Comparison of ENCODE assay signal across 10 cellular contexts in genomic region chr9:35746583-35746982, GRCh38. TPM values are rescaled to one million over a fixed set of nuclear protein-coding genes. Genes with fewer than 3 reads are reported as not detected.
A peak's percentile ranks its signal among the peaks of the same experiment; 100 is the strongest.
DNase-seq lines count a peak whose midpoint lies in the region; ATAC-seq and TF ChIP-seq lines count a peak whose summit lies in the region.
"Had no signal": no experiment of that assay in that cellular context is flagged by ENCODE, and none has a peak within 500 bp of the region (broad histone marks: within the 10 kb centered on the region; RNA-seq: fewer than 3 reads in every experiment).

No MANE protein-coding gene starts in this region.

- H3K36me3 Mint-ChIP-seq in activated T-cell treated with anti-CD3 and anti-CD28 coated beads, Interleukin-2, amount 50 U/mL, for 4 hours (ENCODE audit: insufficient read depth): peaks cover 23% of the 10 kb centered on the region
- peaks cover 19% of the 10 kb centered on the region for H3K36me3 Mint-ChIP-seq in activated naive CD8-positive, alpha-beta T cell treated with anti-CD3 and anti-CD28 coated beads, Interleukin-2, amount 10 ng/mL, durations not matched to agents 7 days and 5 days

- H3K4me1 ChIP-seq in left lung: peaks cover 28 to 68% of the 10 kb centered on the region in 2 donors
- peaks cover 0 to 56% (median 49%) of the 10 kb centered on the region in 4 donors for H3K4me1 ChIP-seq in tibial artery

- intact Hi-C loops in left lung (cut with DNase I): no loop called here
- intact Hi-C loops in tibial artery (cut with DNase I; ENCODE audit: low total_unique reads): loop anchor here (10.0 kb wide), 1 partner anchor 68 kb away; the partner anchor contains the start of genes HINT2 and SPAG8

- TF ChIP-seq CTCF in left lung (IDR thresholded peaks at IDR 0.05) (no peak), tibial artery (IDR thresholded peaks at IDR 0.05) (no peak)

- H3K27ac Mint-ChIP-seq in activated naive CD8-positive, alpha-beta T cell treated with anti-CD3 and anti-CD28 coated beads, Interleukin-2, amount 10 ng/mL, durations not matched to agents 7 days and 5 days: no peak overlapping the region

- POLR2A ChIA-PET in activated naive CD8-positive, alpha-beta T cell treated with anti-CD3 and anti-CD28 coated beads, Interleukin-2, amount 10 ng/mL, durations not matched to agents 7 days and 5 days (lab: Charles Lee): interaction anchor here (1.8 kb wide), 1 partner anchor 14 kb away, joined by 4 read pairs; the partner anchor contains the start of genes CREB3 and TLN1

- H3K27ac ChIP-seq in left lung: peak overlapping the region in 1 of 2 donors; percentile 16
- H3K27ac ChIP-seq in tibial artery: peak overlapping the region; percentile 9 to 91

- H3K9me3 ChIP-seq in left lung: no peaks in the 10 kb centered on the region
- H3K9me3 ChIP-seq in tibial artery: no peaks in the 10 kb centered on the region

- DNase-seq in activated T-cell treated with anti-CD3 and anti-CD28 coated beads, Interleukin-2, amount 50 U/mL, for 4 hours: no peak
- DNase-seq in activated T-cell treated with anti-CD3 and anti-CD28 coated beads, Interleukin-2, amount 50 U/mL, for 1 hour: no peak
- DNase-seq in activated naive CD8-positive, alpha-beta T cell treated with anti-CD3 and anti-CD28 coated beads, Interleukin-2, amount 10 ng/mL, durations not matched to agents 7 days and 5 days: no peak
- no peak for DNase-seq in left lung
- DNase-seq in tibial artery: no peak
- DNase-seq in NCI-H2196 treated with DMSO at 0.1 percent for 48 hours (lab: John Stamatoyannopoulos, UW; ENCODE audit: unreplicated experiment): no peak
- no peak for DNase-seq in stimulated activated CD4-positive, alpha-beta T cell treated with anti-CD3 and anti-CD28 coated beads, Interleukin-4, amount 100 ng/mL, for 1 hour
- DNase-seq: activated effector memory CD4-positive, alpha-beta T cell treated with Interleukin-2 at 50 U/mL for 16 hours; stimulated activated CD4-positive, alpha-beta T cell treated with anti-CD3 and anti-CD28 coated beads, Interleukin-2, amount 100 ng/mL, for 48 hours had no signal

- peak overlapping the region; percentile 83 to 93 for H3K4me3 ChIP-seq in left lung
- H3K4me3 ChIP-seq in tibial artery: peak overlapping the region; percentile 62 to 91

- no peaks in the 10 kb centered on the region for H3K27me3 Mint-ChIP-seq in activated T-cell treated with anti-CD3 and anti-CD28 coated beads, Interleukin-2, amount 50 U/mL, for 4 hours (ENCODE audit: low read depth)
- no peaks in the 10 kb centered on the region for H3K27me3 Mint-ChIP-seq in activated naive CD8-positive, alpha-beta T cell treated with anti-CD3 and anti-CD28 coated beads, Interleukin-2, amount 10 ng/mL, durations not matched to agents 7 days and 5 days

- H3K4me3 Mint-ChIP-seq in activated T-cell treated with anti-CD3 and anti-CD28 coated beads, Interleukin-2, amount 50 U/mL, for 4 hours: peak overlapping the region; percentile 90
- peak overlapping the region; percentile 88 for H3K4me3 Mint-ChIP-seq in activated naive CD8-positive, alpha-beta T cell treated with anti-CD3 and anti-CD28 coated beads, Interleukin-2, amount 10 ng/mL, durations not matched to agents 7 days and 5 days

- peaks cover 6 to 44% of the 10 kb centered on the region in 2 donors for H3K36me3 ChIP-seq in left lung
- peaks cover 38 to 48% (median 40%) of the 10 kb centered on the region in 3 donors for H3K36me3 ChIP-seq in tibial artery

- H3K9me3 Mint-ChIP-seq in activated T-cell treated with anti-CD3 and anti-CD28 coated beads, Interleukin-2, amount 50 U/mL, for 4 hours: no peaks in the 10 kb centered on the region
- H3K9me3 Mint-ChIP-seq in activated naive CD8-positive, alpha-beta T cell treated with anti-CD3 and anti-CD28 coated beads, Interleukin-2, amount 10 ng/mL, durations not matched to agents 7 days and 5 days: no peaks in the 10 kb centered on the region

- peaks cover 57% of the 10 kb centered on the region for H3K4me1 Mint-ChIP-seq in activated T-cell treated with anti-CD3 and anti-CD28 coated beads, Interleukin-2, amount 50 U/mL, for 4 hours (ENCODE audit: low read depth)
- H3K4me1 Mint-ChIP-seq in activated naive CD8-positive, alpha-beta T cell treated with anti-CD3 and anti-CD28 coated beads, Interleukin-2, amount 10 ng/mL, durations not matched to agents 7 days and 5 days: peaks cover 45% of the 10 kb centered on the region

- ATAC-seq in activated T-cell treated with anti-CD3 and anti-CD28 coated beads, Interleukin-2, amount 50 U/mL, for 4 hours: no peak
- no peak for ATAC-seq in activated naive CD8-positive, alpha-beta T cell treated with anti-CD3 and anti-CD28 coated beads, Interleukin-2, amount 10 ng/mL, durations not matched to agents 7 days and 5 days (ENCODE audit: low read depth)
- ATAC-seq in left lung (no peak), HG03196 (IDR thresholded peaks at IDR 0.05; ENCODE audit: unreplicated experiment) (no peak)

- no peaks in the 10 kb centered on the region for H3K27me3 ChIP-seq in left lung
- no peaks in the 10 kb centered on the region for H3K27me3 ChIP-seq in tibial artery

RNA-seq across cellular contexts. Expression of gene GBA2, which starts 2.4 kb away (rescaled TPM):
- total RNA-seq in activated T-cell treated with anti-CD3 and anti-CD28 coated beads, Interleukin-2, amount 50 U/mL, for 4 hours: 10 to 100 TPM; 29.9 to 34.8 (median 33.2) TPM
- total RNA-seq in activated naive CD8-positive, alpha-beta T cell treated with anti-CD3 and anti-CD28 coated beads, Interleukin-2, amount 10 ng/mL, durations not matched to agents 7 days and 5 days: 10 to 100 TPM; 60.1 to 62.2 TPM
- total RNA-seq in left lung: 10 to 100 TPM; 63.3 to 71.4 TPM

RNA-seq across cellular contexts. Expression of gene RGP1, which starts 2.5 kb away (rescaled TPM):
- 10 to 100 TPM; 14.3 to 15.3 (median 14.6) TPM for total RNA-seq in activated T-cell treated with anti-CD3 and anti-CD28 coated beads, Interleukin-2, amount 50 U/mL, for 4 hours
- total RNA-seq in activated naive CD8-positive, alpha-beta T cell treated with anti-CD3 and anti-CD28 coated beads, Interleukin-2, amount 10 ng/mL, durations not matched to agents 7 days and 5 days: 10 to 100 TPM; 26.9 to 29.1 TPM
- 10 to 100 TPM; 26.9 to 30.3 TPM for total RNA-seq in left lung

RNA-seq across cellular contexts. Expression of gene MSMP, which starts 7.5 kb away (rescaled TPM):
- total RNA-seq in activated T-cell treated with anti-CD3 and anti-CD28 coated beads, Interleukin-2, amount 50 U/mL, for 4 hours: 1 to 10 TPM in 1 of 3 donors, under 1 TPM in 2; 0.84 to 1.4 (median 0.86) TPM
- not detected for total RNA-seq in activated naive CD8-positive, alpha-beta T cell treated with anti-CD3 and anti-CD28 coated beads, Interleukin-2, amount 10 ng/mL, durations not matched to agents 7 days and 5 days
- total RNA-seq in left lung: 1 to 10 TPM in 1 of 2 donors, not detected in 1; 1.1 TPM

RNA-seq across cellular contexts. Expression of gene CREB3, which starts 14.1 kb away (rescaled TPM):
- total RNA-seq in activated T-cell treated with anti-CD3 and anti-CD28 coated beads, Interleukin-2, amount 50 U/mL, for 4 hours: 10 to 100 TPM; 22.9 to 27.5 (median 23.6) TPM
- 10 to 100 TPM; 21.1 to 24.1 TPM for total RNA-seq in activated naive CD8-positive, alpha-beta T cell treated with anti-CD3 and anti-CD28 coated beads, Interleukin-2, amount 10 ng/mL, durations not matched to agents 7 days and 5 days
- total RNA-seq in left lung: 10 to 100 TPM; 39.3 to 42.4 TPM

RNA-seq across cellular contexts. Expression of gene TLN1, which starts 14.6 kb away (rescaled TPM):
- 100 to 1,000 TPM; 210 to 252 (median 230) TPM for total RNA-seq in activated T-cell treated with anti-CD3 and anti-CD28 coated beads, Interleukin-2, amount 50 U/mL, for 4 hours
- 100 to 1,000 TPM; 381 to 388 TPM for total RNA-seq in activated naive CD8-positive, alpha-beta T cell treated with anti-CD3 and anti-CD28 coated beads, Interleukin-2, amount 10 ng/mL, durations not matched to agents 7 days and 5 days
- total RNA-seq in left lung: 100 to 1,000 TPM; 314 to 471 TPM
